ENCODE assay signal across 8 cellular contexts in genomic region chr19:51365211-51366049, GRCh38. TPM values are rescaled to one million over a fixed set of nuclear protein-coding genes. Genes with fewer than 3 reads are reported as not detected.
DNase-seq lines count a peak whose midpoint lies in the region; FAIRE-seq and TF ChIP-seq lines count a peak whose summit lies in the region.

No MANE protein-coding gene starts in this region.

- intact Hi-C loops in lower leg skin (cut with DNase I; ENCODE audit: low total_unique reads): no loop called here

- WGBS in lower leg skin, 2 donors: 11 to 12% methylated on average over 12 of the region's 12 CpGs

- H3K4me3 ChIP-seq in choroid plexus epithelial cell (ENCODE audit: low read depth, low read length): peak overlapping the region; percentile 94
- H3K4me3 ChIP-seq in lower leg skin (ENCODE audit: low read depth, poor library complexity, severe bottlenecking): peak overlapping the region; percentile 60

- H3K27ac ChIP-seq in temporal lobe (ENCODE audit: low read depth, low read length): peak overlapping the region; percentile 96

- peak; percentile 31 for TF ChIP-seq CTCF in choroid plexus epithelial cell (conservative IDR thresholded peaks at IDR 0.05; ENCODE audit: low read depth, low read length)
- TF ChIP-seq CTCF in lower leg skin (IDR thresholded peaks at IDR 0.05): no peak

- peak; percentile 32 for DNase-seq in SIG-M5 treated with dmso at 0.1 percent for 504 hours (lab: John Stamatoyannopoulos, UW; ENCODE audit: unreplicated experiment)
- DNase-seq in SIG-M5 (lab: John Stamatoyannopoulos, UW): no peak
- DNase-seq in RCC 7860 (ENCODE audit: low spot score): peak; percentile 42
- DNase-seq in choroid plexus epithelial cell (ENCODE audit: low read depth): peak; percentile 65
- DNase-seq in lower leg skin (ENCODE audit: low spot score in 2 of 2): no peak
- no peak for DNase-seq in 8988T
- DNase-seq in frontal cortex (ENCODE audit: low spot score in 2 of 2): no peak

- no peak for FAIRE-seq in RCC 7860 (lab: Jason Lieb, UNC)
- no peak for FAIRE-seq in frontal cortex (lab: Jason Lieb, UNC)

- TF ChIP-seq POLR2A in lower leg skin (IDR thresholded peaks at IDR 0.05): no peak

RNA-seq across cellular contexts. Expression of gene ETFB, which starts 0.8 kb away (rescaled TPM):
- total RNA-seq in lower leg skin: 10 to 100 TPM; 52.5 to 79.2 (median 74.5) TPM
- total RNA-seq in temporal lobe: 28.3 TPM
- 41.2 TPM for total RNA-seq in frontal cortex

RNA-seq across cellular contexts. Expression of gene CLDND2, which starts 3.4 kb away (rescaled TPM):
- total RNA-seq in lower leg skin (1 to 10 TPM in 1 of 4 donors, not detected in 3; 1.8 TPM), temporal lobe (not detected), frontal cortex (not detected)

RNA-seq across cellular contexts. Expression of gene NKG7, which starts 7.0 kb away (rescaled TPM):
- 1 to 10 TPM in 1 of 4 donors, not detected in 3; 1.3 TPM for total RNA-seq in lower leg skin
- total RNA-seq in temporal lobe: not detected
- not detected for total RNA-seq in frontal cortex

RNA-seq across cellular contexts. Expression of gene LIM2, which starts 22.3 kb away (rescaled TPM):
- not detected for total RNA-seq in lower leg skin
- total RNA-seq in temporal lobe: not detected
- total RNA-seq in frontal cortex: not detected

RNA-seq across cellular contexts. Expression of gene VSIG10L, which starts 23.5 kb away (rescaled TPM):
- total RNA-seq in lower leg skin (10 to 100 TPM; 31.0 to 42.9 (median 39.5) TPM), temporal lobe (0.98 TPM), frontal cortex (0.41 TPM)

Comparison
In these comparisons a context has a peak if more than half of its experiments do, and no peak if none do; other contexts are left out.
1. DNase-seq: peak in SIG-M5 treated with dmso at 0.1 percent for 504 hours (single experiment), RCC 7860 (single experiment) and choroid plexus epithelial cell (single experiment); none in SIG-M5 (single experiment), lower leg skin (0 of 2), 8988T (single experiment) and frontal cortex (0 of 2).